In the genomic region with DNA sequence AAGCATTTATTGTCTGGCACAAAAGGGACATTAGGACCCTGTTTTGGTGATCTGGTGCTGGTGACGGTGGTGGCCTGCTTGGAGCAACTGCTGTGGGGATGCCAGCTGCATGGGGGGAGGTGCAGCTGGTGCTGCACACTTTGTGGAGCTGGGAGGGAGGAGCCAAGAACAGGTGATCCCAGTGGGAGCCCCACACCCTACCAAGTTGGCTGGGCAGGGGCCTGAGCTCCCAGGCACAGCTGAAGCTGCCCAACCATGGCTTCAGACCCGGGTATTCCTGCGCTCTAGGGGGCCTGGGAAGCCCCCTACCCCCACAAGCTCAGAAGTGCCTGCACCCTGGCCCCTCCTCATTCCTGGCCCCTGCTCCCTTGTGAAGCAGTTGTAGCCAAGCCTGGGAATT, we compare ENCODE assay signal across 33 cellular contexts.
"Had no signal": no experiment of that assay in that cellular context is flagged by ENCODE, and none has a peak within 500 bp of the region (broad histone marks: within the 10 kb centered on the region; RNA-seq: fewer than 3 reads in every experiment).

No MANE protein-coding gene starts in this region.

- H3K36me3 ChIP-seq: adrenal gland, breast epithelium, MG63 had no signal

- H3K27ac ChIP-seq: adrenal gland, body of pancreas, breast epithelium, PC-9, RWPE1, VCaP had no signal

- H3K36me3 Mint-ChIP-seq: activated naive CD4-positive, alpha-beta T cell treated with anti-CD3 and anti-CD28 coated beads, Interleukin-2, amount 50 U/mL, for 72 hours had no signal

- H3K27ac Mint-ChIP-seq: activated CD8-positive, alpha-beta T cell treated with anti-CD3 and anti-CD28 coated beads for 36 hours; activated naive CD4-positive, alpha-beta T cell treated with anti-CD3 and anti-CD28 coated beads for 36 hours; activated naive CD4-positive, alpha-beta T cell treated with anti-CD3 and anti-CD28 coated beads, Interleukin-2, amount 50 U/mL, for 72 hours; activated T-cell treated with anti-CD3 and anti-CD28 coated beads, Interleukin-2, amount 50 U/mL, for 72 hours; activated T-helper 17 cell treated with anti-CD3 and anti-CD28 coated beads, Interleukin-2, amount 50 U/mL, for 72 hours had no signal

- H3K27me3 Mint-ChIP-seq: activated CD8-positive, alpha-beta T cell treated with anti-CD3 and anti-CD28 coated beads for 36 hours; activated T-helper 17 cell treated with anti-CD3 and anti-CD28 coated beads, Interleukin-2, amount 50 U/mL, for 72 hours had no signal

- ATAC-seq: activated CD8-positive, alpha-beta T cell treated with anti-CD3 and anti-CD28 coated beads for 36 hours; activated naive CD4-positive, alpha-beta T cell treated with anti-CD3 and anti-CD28 coated beads, Interleukin-2, amount 50 U/mL, for 72 hours; activated T-cell treated with anti-CD3 and anti-CD28 coated beads, Interleukin-2, amount 50 U/mL, for 72 hours; activated T-helper 17 cell treated with anti-CD3 and anti-CD28 coated beads, Interleukin-2, amount 50 U/mL, for 72 hours; body of pancreas had no signal

- H3K4me1 ChIP-seq: adrenal gland, body of pancreas, breast epithelium had no signal

- H3K4me3 Mint-ChIP-seq: activated CD8-positive, alpha-beta T cell treated with anti-CD3 and anti-CD28 coated beads for 36 hours; activated naive CD4-positive, alpha-beta T cell treated with anti-CD3 and anti-CD28 coated beads for 36 hours; activated T-cell treated with anti-CD3 and anti-CD28 coated beads, Interleukin-2, amount 50 U/mL, for 72 hours; activated T-helper 17 cell treated with anti-CD3 and anti-CD28 coated beads, Interleukin-2, amount 50 U/mL, for 72 hours had no signal

- H3K9me3 ChIP-seq: adrenal gland, body of pancreas, MG63 had no signal

- H3K27me3 ChIP-seq: adrenal gland, body of pancreas, breast epithelium, MG63 had no signal

- H3K4me1 Mint-ChIP-seq: activated T-helper 17 cell treated with anti-CD3 and anti-CD28 coated beads, Interleukin-2, amount 50 U/mL, for 72 hours had no signal

- DNase-seq: activated CD4-positive, alpha-beta T cell treated with anti-CD3 and anti-CD28 coated beads for 1 hour; activated CD4-positive, alpha-beta T cell treated with anti-CD3 and anti-CD28 coated beads for 48 hours; activated CD4-positive, alpha-beta T cell treated with anti-CD3 and anti-CD28 coated beads, Interleukin-2, amount 50 U/mL, for 4 hours; activated CD4-positive, CD25-positive, alpha-beta regulatory T cell; activated CD8-positive, alpha-beta T cell treated with anti-CD3 and anti-CD28 coated beads for 36 hours; activated effector memory CD4-positive, alpha-beta T cell treated with anti-CD3 and anti-CD28 coated beads, Interleukin-2, amount 50 U/mL, for 16 hours; activated naive CD4-positive, alpha-beta T cell treated with anti-CD3 and anti-CD28 coated beads for 36 hours; activated T-cell treated with anti-CD3 and anti-CD28 coated beads, Interleukin-2, amount 50 U/mL, for 1 hour; activated T-cell treated with anti-CD3 and anti-CD28 coated beads, Interleukin-2, amount 50 U/mL, for 72 hours; adrenal gland; body of pancreas; Kasumi-1; KG1; MG63; NCI-H1048; NCI-H1436 treated with DMSO at 0.1 percent for 48 hours; NCI-H1694 treated with DMSO at 0.1 percent for 48 hours; NCI-H2029; NCI-H510A; NCI-H526; NCI-H748 treated with DMSO at 0.1 percent for 48 hours; NK-92 treated with Interleukin-12 subunit alpha and Interleukin-12 subunit beta, amount 100 ng/mL, for 24 hours; PC-9; Right ventricle myocardium superior; SW 1271; T-helper 1 cell; T-helper 2 cell; T-helper 9 cell had no signal

- H3K4me3 ChIP-seq: adrenal gland, body of pancreas, breast epithelium, MG63, PC-9 had no signal
